Comparison of ENCODE assay signal across 16 cellular contexts in genomic region chr5:125775896-125776295, GRCh38.
DNase-seq lines count a peak whose midpoint lies in the region; ATAC-seq, FAIRE-seq and TF ChIP-seq lines count a peak whose summit lies in the region.
"Had no signal": no experiment of that assay in that cellular context is flagged by ENCODE, and none has a peak within 500 bp of the region (broad histone marks: within the 10 kb centered on the region; RNA-seq: fewer than 3 reads in every experiment).

No MANE protein-coding gene starts in this region.

- no peak overlapping the region for H2AFZ ChIP-seq in trophoblast cell (ENCODE audit: insufficient read depth, low read length, poor library complexity)

- no peak overlapping the region for H3K18ac ChIP-seq in trophoblast cell (ENCODE audit: low read length)

- H2BK5ac ChIP-seq in trophoblast cell (ENCODE audit: low read depth, low read length, poor library complexity): no peak overlapping the region

- no peak for TF ChIP-seq POLR2A in thyroid gland (IDR thresholded peaks at IDR 0.05)

- peak; percentile 40 for DNase-seq in ELF-1 (ENCODE audit: low read depth, low spot score)
- peak; percentile 62 for DNase-seq in G401 (ENCODE audit: low spot score)
- DNase-seq in cerebellum (ENCODE audit: low spot score): peak; percentile 5
- peak; percentile 28 to 74 for DNase-seq in trophoblast cell
- DNase-seq in thyroid gland: no peak
- no peak for DNase-seq in pancreas
- no peak for DNase-seq in NCI-H345 treated with DMSO at 0.1 percent for 48 hours (lab: John Stamatoyannopoulos, UW; ENCODE audit: unreplicated experiment)
- DNase-seq: BE2C; CD4-positive, alpha-beta memory T cell; DND-41; HCEC 1CT; HFFc6 had no signal

- H4K8ac ChIP-seq in trophoblast cell (ENCODE audit: low read depth, low read length): no peak overlapping the region

- no peak for ATAC-seq in pancreas
- ATAC-seq: A549 had no signal

- H3K79me1 ChIP-seq in trophoblast cell (ENCODE audit: low read length): peaks cover 6% of the 10 kb centered on the region

- in situ Hi-C loops in G401 (cut with HindIII; ENCODE audit: low sequenced_read_pairs): no loop called here

- H3K27me3 ChIP-seq in trophoblast cell (ENCODE audit: insufficient read depth, low read length): no peaks in the 10 kb centered on the region
- H3K27me3 ChIP-seq in thyroid gland: no peaks in the 10 kb centered on the region
- H3K27me3 ChIP-seq in pancreas: no peaks in the 10 kb centered on the region
- H3K27me3 ChIP-seq: BE2C had no signal

- no peak overlapping the region for H2AK5ac ChIP-seq in trophoblast cell (ENCODE audit: low read length)

- no peak overlapping the region for H3K9ac ChIP-seq in trophoblast cell (ENCODE audit: low read length)

- H3K9me3 ChIP-seq in trophoblast cell (ENCODE audit: insufficient read depth, low read depth, low read length): no peaks in the 10 kb centered on the region
- H3K9me3 ChIP-seq in thyroid gland: no peaks in the 10 kb centered on the region
- no peaks in the 10 kb centered on the region for H3K9me3 ChIP-seq in pancreas
- H3K9me3 ChIP-seq: A549, BE2C had no signal

- H3K4me3 ChIP-seq in trophoblast cell (ENCODE audit: low read depth, low read length) (no peak overlapping the region), thyroid gland (replicated peaks in 1 of 3) (no peak overlapping the region), pancreas (no peak overlapping the region)
- H3K4me3 ChIP-seq: A549 had no signal

- H3K79me2 ChIP-seq in trophoblast cell (ENCODE audit: control insufficient read depth, insufficient read depth, low read length, poor library complexity): no peaks in the 10 kb centered on the region

- H3K4ac ChIP-seq in trophoblast cell (ENCODE audit: low read depth, low read length): no peak overlapping the region

- H2BK12ac ChIP-seq in trophoblast cell (ENCODE audit: low read length): no peak overlapping the region

- intact Hi-C loops in thyroid gland (cut with DNase I) (no loop called here), pancreas (cut with DNase I) (no loop called here)

- no peak overlapping the region for H4K12ac ChIP-seq in trophoblast cell (ENCODE audit: low read depth, low read length)

- FAIRE-seq in pancreas (lab: Jason Lieb, UNC): no peak
- FAIRE-seq: A549, H1 had no signal

- no peak overlapping the region for H3K4me2 ChIP-seq in trophoblast cell (ENCODE audit: low read length)
- H3K4me2 ChIP-seq: A549 had no signal

- H3K23ac ChIP-seq in trophoblast cell (ENCODE audit: low read length): no peak overlapping the region

- H3K4me1 ChIP-seq in trophoblast cell (ENCODE audit: control insufficient read depth in 1 of 2, insufficient read depth in 2 of 2, low read length in 2 of 2): peaks cover 4 to 8% of the 10 kb centered on the region in 2 experiments
- no peaks in the 10 kb centered on the region for H3K4me1 ChIP-seq in thyroid gland
- H3K4me1 ChIP-seq in pancreas: no peaks in the 10 kb centered on the region
- H3K4me1 ChIP-seq: A549, BE2C had no signal

- no peak overlapping the region for H4K91ac ChIP-seq in trophoblast cell (ENCODE audit: low read depth, low read length)

- no peak overlapping the region for H3K14ac ChIP-seq in trophoblast cell (ENCODE audit: low read length)

- no peak overlapping the region for H2BK120ac ChIP-seq in trophoblast cell (ENCODE audit: insufficient read depth, low read length, poor library complexity)

- TF ChIP-seq CTCF in thyroid gland (IDR thresholded peaks at IDR 0.05): no peak
- no peak for TF ChIP-seq CTCF in pancreas (IDR thresholded peaks at IDR 0.05)

- H3K36me3 ChIP-seq in trophoblast cell (ENCODE audit: control insufficient read depth in 1 of 2, insufficient read depth in 2 of 2, low read length in 2 of 2) (no peaks in the 10 kb centered on the region), thyroid gland (no peaks in the 10 kb centered on the region), pancreas (no peaks in the 10 kb centered on the region)
- H3K36me3 ChIP-seq: BE2C had no signal

- peak overlapping the region; percentile 35 for H3K27ac ChIP-seq in trophoblast cell (ENCODE audit: low read depth, low read length)
- no peak overlapping the region for H3K27ac ChIP-seq in thyroid gland
- H3K27ac ChIP-seq in pancreas: no peak overlapping the region
- H3K27ac ChIP-seq: A549, C4-2B, HL-60 had no signal

- no CpG with 5 or more reads among the region's 1 CpG for WGBS in trophoblast cell (ENCODE audit: extremely low coverage, insufficient coverage, insufficient read length)
- 95 to 96% methylated on average over 1 of the region's 1 CpG for WGBS in thyroid gland, 2 donors
- 98 to 100% methylated on average over 1 of the region's 1 CpG for WGBS in pancreas, 2 donors

Comparison
In these comparisons a context has a peak if more than half of its experiments do, and no peak if none do; other contexts are left out.
1. DNase-seq: peak in ELF-1 (single experiment), G401 (single experiment), cerebellum (single experiment) and trophoblast cell (2 of 2); none in thyroid gland (0 of 2), pancreas (0 of 6) and NCI-H345 treated with DMSO at 0.1 percent for 48 hours (single experiment).